In the genomic region with DNA sequence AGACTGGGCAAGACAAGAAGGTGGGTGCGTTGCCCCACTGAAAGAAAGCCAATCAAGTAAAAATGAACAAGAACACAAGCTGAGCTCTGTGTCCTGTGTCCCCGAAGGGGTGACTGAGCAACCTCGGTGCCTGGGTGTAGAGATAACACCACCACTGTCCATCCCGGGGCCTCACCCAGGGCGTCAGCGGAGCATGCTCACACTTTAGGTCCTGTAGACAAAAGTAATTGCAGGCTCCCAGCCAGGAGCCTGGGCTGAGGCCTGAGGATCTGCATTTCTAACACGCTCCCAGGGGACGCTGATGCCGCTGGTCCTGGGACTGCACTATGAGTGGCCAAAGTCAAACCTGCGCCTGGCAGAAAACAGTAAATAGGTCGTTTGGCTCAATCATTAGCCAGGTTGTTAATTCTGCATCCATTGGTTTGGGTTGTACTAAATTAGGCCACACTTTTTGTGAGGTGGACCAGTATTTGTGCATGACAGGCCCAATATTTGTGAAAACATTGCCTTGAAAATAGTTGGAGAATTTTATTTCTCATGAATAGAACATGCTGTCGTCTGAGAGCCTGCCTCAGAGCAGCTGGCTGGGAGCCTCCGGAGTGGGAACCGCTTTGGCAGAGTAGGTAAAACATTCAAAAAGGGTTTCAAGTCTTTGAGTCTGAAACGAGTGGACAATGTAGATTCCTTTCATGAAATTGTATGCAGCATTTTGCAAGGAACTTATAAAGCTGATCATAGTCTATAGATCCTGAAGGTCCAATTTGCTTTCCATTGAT, we compare ENCODE assay signal across 1 cellular context.
TF ChIP-seq lines count a peak whose summit lies in the region.

No MANE protein-coding gene starts in this region.

TF ChIP-seq in HCT116, 20 proteins besides CTCF, POLR2A, EP300 and RAD21:
- TF ChIP-seq, protein P1, sequence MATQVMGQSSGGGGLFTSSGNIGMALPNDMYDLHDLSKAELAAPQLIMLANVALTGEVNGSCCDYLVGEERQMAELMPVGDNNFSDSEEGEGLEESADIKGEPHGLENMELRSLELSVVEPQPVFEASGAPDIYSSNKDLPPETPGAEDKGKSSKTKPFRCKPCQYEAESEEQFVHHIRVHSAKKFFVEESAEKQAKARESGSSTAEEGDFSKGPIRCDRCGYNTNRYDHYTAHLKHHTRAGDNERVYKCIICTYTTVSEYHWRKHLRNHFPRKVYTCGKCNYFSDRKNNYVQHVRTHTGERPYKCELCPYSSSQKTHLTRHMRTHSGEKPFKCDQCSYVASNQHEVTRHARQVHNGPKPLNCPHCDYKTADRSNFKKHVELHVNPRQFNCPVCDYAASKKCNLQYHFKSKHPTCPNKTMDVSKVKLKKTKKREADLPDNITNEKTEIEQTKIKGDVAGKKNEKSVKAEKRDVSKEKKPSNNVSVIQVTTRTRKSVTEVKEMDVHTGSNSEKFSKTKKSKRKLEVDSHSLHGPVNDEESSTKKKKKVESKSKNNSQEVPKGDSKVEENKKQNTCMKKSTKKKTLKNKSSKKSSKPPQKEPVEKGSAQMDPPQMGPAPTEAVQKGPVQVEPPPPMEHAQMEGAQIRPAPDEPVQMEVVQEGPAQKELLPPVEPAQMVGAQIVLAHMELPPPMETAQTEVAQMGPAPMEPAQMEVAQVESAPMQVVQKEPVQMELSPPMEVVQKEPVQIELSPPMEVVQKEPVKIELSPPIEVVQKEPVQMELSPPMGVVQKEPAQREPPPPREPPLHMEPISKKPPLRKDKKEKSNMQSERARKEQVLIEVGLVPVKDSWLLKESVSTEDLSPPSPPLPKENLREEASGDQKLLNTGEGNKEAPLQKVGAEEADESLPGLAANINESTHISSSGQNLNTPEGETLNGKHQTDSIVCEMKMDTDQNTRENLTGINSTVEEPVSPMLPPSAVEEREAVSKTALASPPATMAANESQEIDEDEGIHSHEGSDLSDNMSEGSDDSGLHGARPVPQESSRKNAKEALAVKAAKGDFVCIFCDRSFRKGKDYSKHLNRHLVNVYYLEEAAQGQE (IDR thresholded peaks at IDR 0.05; ENCODE audit: low read depth), result no peak
- TF ChIP-seq SP1 (IDR thresholded peaks at IDR 0.05; ENCODE audit: low read depth) (no peak), SIN3A (IDR thresholded peaks at IDR 0.05; ENCODE audit: low read depth) (no peak), CBX3 (IDR thresholded peaks at IDR 0.05; ENCODE audit: low read depth) (no peak), CEBPB (IDR thresholded peaks at IDR 0.05; ENCODE audit: low read depth) (no peak), ELF1 (IDR thresholded peaks at IDR 0.05; ENCODE audit: borderline replicate concordance, low read depth) (no peak), ZFX (IDR thresholded peaks at IDR 0.05) (no peak), TCF7L2 (IDR thresholded peaks at IDR 0.05; ENCODE audit: borderline replicate concordance, extremely low read depth, insufficient read depth, insufficient read length) (no peak), JUND (IDR thresholded peaks at IDR 0.05) (no peak), ZNF274 (IDR thresholded peaks at IDR 0.05; ENCODE audit: low read depth, low read length) (no peak), FOSL1 (IDR thresholded peaks at IDR 0.05; ENCODE audit: low read depth) (no peak), EGR1 (IDR thresholded peaks at IDR 0.05; ENCODE audit: low read depth) (no peak)
- TF ChIP-seq, protein P2, sequence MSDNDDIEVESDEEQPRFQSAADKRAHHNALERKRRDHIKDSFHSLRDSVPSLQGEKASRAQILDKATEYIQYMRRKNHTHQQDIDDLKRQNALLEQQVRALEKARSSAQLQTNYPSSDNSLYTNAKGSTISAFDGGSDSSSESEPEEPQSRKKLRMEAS (IDR thresholded peaks at IDR 0.05), result no peak
- TF ChIP-seq, protein P3, sequence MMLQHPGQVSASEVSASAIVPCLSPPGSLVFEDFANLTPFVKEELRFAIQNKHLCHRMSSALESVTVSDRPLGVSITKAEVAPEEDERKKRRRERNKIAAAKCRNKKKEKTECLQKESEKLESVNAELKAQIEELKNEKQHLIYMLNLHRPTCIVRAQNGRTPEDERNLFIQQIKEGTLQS (IDR thresholded peaks at IDR 0.05), result no peak
